Comparison of ENCODE assay signal across 27 cellular contexts in genomic region chr20:37436527-37436926, GRCh38.
"Had no signal": no experiment of that assay in that cellular context is flagged by ENCODE, and none has a peak within 500 bp of the region (broad histone marks: within the 10 kb centered on the region; RNA-seq: fewer than 3 reads in every experiment).

No MANE protein-coding gene starts in this region.

- H3K9ac ChIP-seq: neural progenitor cell had no signal

- H3K9me3 Mint-ChIP-seq: immature natural killer cell; naive B cell; natural killer cell; nephron progenitor cell; neural progenitor cell; stimulated activated effector memory CD8-positive, alpha-beta T cell treated with anti-CD3 and anti-CD28 coated beads, Interleukin-12 subunit alpha, Interleukin-12 subunit beta, amount 100 ng/mL, for 72 hours; stimulated activated naive CD8-positive, alpha-beta T cell treated with anti-CD3 and anti-CD28 coated beads, Interleukin-15, Interleukin-2, amounts not matched to agents 100 ng/mL and 50 ng/mL, for 24 hours had no signal

- H3K27ac Mint-ChIP-seq: immature natural killer cell; natural killer cell; nephron progenitor cell; neural progenitor cell; progenitor cell of endocrine pancreas; stimulated activated effector memory CD8-positive, alpha-beta T cell treated with anti-CD3 and anti-CD28 coated beads, Interleukin-12 subunit alpha, Interleukin-12 subunit beta, amount 100 ng/mL, for 72 hours; stimulated activated naive CD8-positive, alpha-beta T cell treated with anti-CD3 and anti-CD28 coated beads, Interleukin-15, Interleukin-2, amounts not matched to agents 100 ng/mL and 50 ng/mL, for 24 hours had no signal

- ATAC-seq: left colon; left lung; lower lobe of right lung; natural killer cell; stimulated activated effector memory CD8-positive, alpha-beta T cell treated with anti-CD3 and anti-CD28 coated beads, Interleukin-12 subunit alpha, Interleukin-12 subunit beta, amount 100 ng/mL, for 72 hours had no signal

- H3K36me3 Mint-ChIP-seq: immature natural killer cell, naive B cell, natural killer cell, neural progenitor cell had no signal

- H3K27me3 ChIP-seq: neural progenitor cell, ovary, right atrium auricular region, sigmoid colon had no signal

- DNase-seq: hypothalamus; immature natural killer cell; kidney; left colon; left lung; lower lobe of right lung; mammary epithelial cell; mesenchymal stem cell; naive B cell; natural killer cell; nephron progenitor cell; ovary; sigmoid colon; small intestine; spleen; stimulated activated CD4-positive, alpha-beta T cell treated with anti-CD3 and anti-CD28 coated beads, Interleukin-4, amount 100 ng/mL, for 24 hours; stimulated activated naive CD4-positive, alpha-beta T cell; tibial artery; trophoblast cell had no signal

- FAIRE-seq: islet of Langerhans, kidney, small intestine had no signal

- H3K36me3 ChIP-seq: left lung, lower lobe of right lung, neural progenitor cell, ovary, right atrium auricular region, sigmoid colon, spleen, suprapubic skin, thoracic aorta, tibial artery had no signal

- H2AFZ ChIP-seq: neural progenitor cell had no signal

- H3K4me2 ChIP-seq: neural progenitor cell had no signal

- H3K27ac ChIP-seq: left lung, lower lobe of right lung, neural progenitor cell, ovary, right atrium auricular region, sigmoid colon, spleen, suprapubic skin, thoracic aorta, tibial artery had no signal

- H3K9me3 ChIP-seq: left lung, lower lobe of right lung, ovary, right atrium auricular region, sigmoid colon, spleen, suprapubic skin, thoracic aorta, tibial artery had no signal

- H3K4me3 ChIP-seq: left lung, lower lobe of right lung, neural progenitor cell, ovary, right atrium auricular region, sigmoid colon, spleen, suprapubic skin, thoracic aorta, tibial artery had no signal

- H3K4me1 Mint-ChIP-seq: immature natural killer cell; naive B cell; natural killer cell; stimulated activated effector memory CD8-positive, alpha-beta T cell treated with anti-CD3 and anti-CD28 coated beads, Interleukin-12 subunit alpha, Interleukin-12 subunit beta, amount 100 ng/mL, for 72 hours had no signal

- H3K4me1 ChIP-seq: left lung, lower lobe of right lung, right atrium auricular region, sigmoid colon, spleen, suprapubic skin, tibial artery had no signal

- H3K4me3 Mint-ChIP-seq: immature natural killer cell; naive B cell; natural killer cell; nephron progenitor cell; neural progenitor cell; stimulated activated effector memory CD8-positive, alpha-beta T cell treated with anti-CD3 and anti-CD28 coated beads, Interleukin-12 subunit alpha, Interleukin-12 subunit beta, amount 100 ng/mL, for 72 hours; stimulated activated naive CD8-positive, alpha-beta T cell treated with anti-CD3 and anti-CD28 coated beads, Interleukin-15, Interleukin-2, amounts not matched to agents 100 ng/mL and 50 ng/mL, for 24 hours had no signal
